8 cellular contexts compared by ENCODE assay signal in genomic region chr7:32494946-32495297, GRCh38. TPM values are rescaled to one million over a fixed set of nuclear protein-coding genes. Genes with fewer than 3 reads are reported as not detected.
DNase-seq lines count a peak whose midpoint lies in the region; ATAC-seq and TF ChIP-seq lines count a peak whose summit lies in the region.

No MANE protein-coding gene starts in this region.

- H3K4me3 Mint-ChIP-seq in IgD-negative memory B cell (peak overlapping the region; percentile 84 to 99 (median 96)), naive B cell (peak overlapping the region; percentile 89 to 98 (median 96))

- H3K27ac ChIP-seq in A673 (ENCODE audit: low read depth, low read length, poor library complexity, severe bottlenecking): peak overlapping the region; percentile 60
- peak overlapping the region; percentile 56 for H3K27ac ChIP-seq in colonic mucosa

- ATAC-seq in GM19395 (IDR thresholded peaks at IDR 0.05; ENCODE audit: unreplicated experiment) (peak; percentile 16), naive B cell (ENCODE audit: low read depth in 2 of 2) (no peak)

- H3K9me3 Mint-ChIP-seq in IgD-negative memory B cell (no peaks in the 10 kb centered on the region), naive B cell (no peaks in the 10 kb centered on the region)

- no peaks in the 10 kb centered on the region for H3K9me3 ChIP-seq in A673 (ENCODE audit: low read depth, low read length, poor library complexity, severe bottlenecking)
- no peaks in the 10 kb centered on the region for H3K9me3 ChIP-seq in colonic mucosa

- H3K27me3 ChIP-seq in A673 (replicated peaks; ENCODE audit: insufficient read depth, low read depth, low read length, poor library complexity): no peaks in the 10 kb centered on the region
- no peaks in the 10 kb centered on the region for H3K27me3 ChIP-seq in colonic mucosa

- CTCF ChIA-PET in A673 (lab: Charles Lee): interaction anchor here (0.7 kb wide), 1 partner anchor 25 kb away, joined by 3 read pairs; no protein-coding TSS in a partner anchor

- TF ChIP-seq CTCF in A673 (conservative IDR thresholded peaks at IDR 0.05; ENCODE audit: low read depth, low read length) (no peak), colonic mucosa (IDR thresholded peaks at IDR 0.05) (no peak)

- peaks cover 11 to 25% (median 19%) of the 10 kb centered on the region in 3 donors for H3K4me1 Mint-ChIP-seq in IgD-negative memory B cell
- peaks cover 21 to 55% (median 22%) of the 10 kb centered on the region in 3 donors for H3K4me1 Mint-ChIP-seq in naive B cell

- H3K27me3 Mint-ChIP-seq in IgD-negative memory B cell (no peaks in the 10 kb centered on the region), naive B cell (no peaks in the 10 kb centered on the region)

- POLR2A ChIA-PET in A673 (lab: Charles Lee; ENCODE audit: low non-redundant PET): no interaction called here

- H3K4me1 ChIP-seq in A673 (ENCODE audit: insufficient read depth, low read length, poor library complexity, severe bottlenecking) (peaks cover 5% of the 10 kb centered on the region), colonic mucosa (peaks cover 4% of the 10 kb centered on the region)

- intact Hi-C loops in A673 (cut with micrococcal nuclease; ENCODE audit: unreplicated experiment) (loop anchor here (10.0 kb wide), 2 partner anchors 90 to 230 kb away; no protein-coding TSS in a partner anchor), colonic mucosa (cut with DNase I) (no loop called here)

- H3K36me3 ChIP-seq in A673 (ENCODE audit: insufficient read depth, low read length, poor library complexity, severe bottlenecking) (no peaks in the 10 kb centered on the region), colonic mucosa (no peaks in the 10 kb centered on the region)

- TSS peak; percentile 39 for BruUV-seq in A673 (replicated peaks; lab: Mats Ljungman, UMichigan)

- peak overlapping the region; percentile 69 to 92 for H3K9ac ChIP-seq in colonic mucosa (ENCODE audit: low read depth in 2 of 2, low read length in 2 of 2)

- H3K36me3 Mint-ChIP-seq in IgD-negative memory B cell (peaks cover 3% of the 10 kb centered on the region), naive B cell (no peaks in the 10 kb centered on the region)

- H3K4me3 ChIP-seq in A673 (ENCODE audit: low read depth, low read length, poor library complexity, severe bottlenecking) (peak overlapping the region; percentile 81), colonic mucosa (peak overlapping the region; percentile 95)

- DNase-seq in A673 (ENCODE audit: low spot score) (no peak), colonic mucosa (no peak), naive B cell (no peak), cerebellum (ENCODE audit: low spot score) (no peak), NCI-H2081 (lab: John Stamatoyannopoulos, UW) (no peak), AG08395 (ENCODE audit: low spot score) (no peak)

- peak overlapping the region; percentile 91 to 96 (median 94) for H3K27ac Mint-ChIP-seq in IgD-negative memory B cell
- H3K27ac Mint-ChIP-seq in naive B cell: peak overlapping the region; percentile 87 to 96 (median 94)

RNA-seq across cellular contexts. Expression of gene AVL9, which starts 0.4 kb away (rescaled TPM):
- total RNA-seq in A673 (2021) (36.1 and 40.3 TPM in 2 replicates), colonic mucosa (10 to 100 TPM; 86.1 to 97.3 TPM), cerebellum (57.3 TPM)
- polyA plus RNA-seq in IgD-negative memory B cell (9.5 TPM), naive B cell (ENCODE audit: low read depth in 6 of 6) (10 to 100 TPM; 10.7 to 19.8 (median 15.8) TPM)

RNA-seq across cellular contexts. Expression of gene LSM5, which starts 4.7 kb away (rescaled TPM):
- total RNA-seq in A673 (2021) (89.3 and 109 TPM in 2 replicates), colonic mucosa (10 to 100 TPM; 42.7 to 64.3 TPM), cerebellum (33.9 TPM)
- polyA plus RNA-seq in IgD-negative memory B cell (91.7 TPM), naive B cell (ENCODE audit: low read depth in 6 of 6) (100 to 1,000 TPM; 106 to 178 (median 139) TPM)
